8 cellular contexts compared by ENCODE assay signal in the genomic region with DNA sequence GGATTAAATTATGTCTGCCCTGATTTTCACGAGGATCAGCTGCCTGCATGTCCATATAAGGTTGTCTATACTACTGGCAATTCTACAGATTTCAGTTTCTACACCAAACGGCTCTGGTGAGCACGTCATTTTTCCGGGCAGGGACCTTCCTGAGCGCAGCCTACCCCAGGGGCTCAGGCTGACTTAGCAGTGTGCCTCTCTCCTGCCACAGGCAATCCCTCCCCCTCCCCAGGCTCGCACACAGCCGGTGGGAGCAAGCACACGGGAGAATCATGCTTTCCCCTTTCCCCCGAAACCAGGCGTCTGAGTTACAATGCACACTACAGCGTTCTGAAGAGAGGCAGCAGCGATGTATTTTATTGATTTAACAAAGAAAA. TPM values are rescaled to one million over a fixed set of nuclear protein-coding genes. Genes with fewer than 3 reads are reported as not detected.
A peak's percentile ranks its signal among the peaks of the same experiment; 100 is the strongest.
DNase-seq lines count a peak whose midpoint lies in the region; ATAC-seq and TF ChIP-seq lines count a peak whose summit lies in the region.

No MANE protein-coding gene starts in this region.

- H3K36me3 ChIP-seq in muscle layer of duodenum (ENCODE audit: control insufficient read depth in 1 of 2, insufficient read depth in 2 of 2, low read length in 2 of 2) (peaks cover 43 to 69% of the 10 kb centered on the region in 2 donors), thoracic aorta (peaks cover 35% of the 10 kb centered on the region)

- peak overlapping the region; percentile 79; the same call in 1 of the 2 replicates for H3K14ac ChIP-seq in H9 (ENCODE audit: insufficient read depth, low read length)

- H3K36me3 Mint-ChIP-seq in H9 (ENCODE audit: insufficient read depth in 1 of 3, low read depth in 3 of 3): peaks cover 38 to 54% (median 51%) of the 10 kb centered on the region in 3 experiments
- peaks cover 63% of the 10 kb centered on the region for H3K36me3 Mint-ChIP-seq in activated CD8-positive, alpha-beta memory T cell treated with anti-CD3 and anti-CD28 coated beads, Interleukin-2, amount 10 ng/mL, durations not matched to agents 7 days and 5 days

- TF ChIP-seq CTCF in H9 (conservative IDR thresholded peaks at IDR 0.05) (no peak), epithelial cell of proximal tubule (conservative IDR thresholded peaks at IDR 0.05; ENCODE audit: low read depth, low read length) (no peak), thoracic aorta (IDR thresholded peaks at IDR 0.05) (no peak)

- H3K9me3 ChIP-seq in H9 (ENCODE audit: control insufficient read depth, low read depth, low read length): no peaks in the 10 kb centered on the region
- H3K9me3 ChIP-seq in muscle layer of duodenum (ENCODE audit: control insufficient read depth in 1 of 2, low read length in 2 of 2): no peaks in the 10 kb centered on the region
- H3K9me3 ChIP-seq in thoracic aorta: no peaks in the 10 kb centered on the region

- no peak overlapping the region for H3T11ph ChIP-seq in H9 (ENCODE audit: low read length)

- H3K4me1 Mint-ChIP-seq in H9: peaks cover 44 to 45% of the 10 kb centered on the region in 2 experiments
- peaks cover 44% of the 10 kb centered on the region for H3K4me1 Mint-ChIP-seq in activated CD8-positive, alpha-beta memory T cell treated with anti-CD3 and anti-CD28 coated beads, Interleukin-2, amount 10 ng/mL, durations not matched to agents 7 days and 5 days

- H4K20me1 ChIP-seq in H9 (ENCODE audit: control insufficient read depth, insufficient read depth, insufficient read length): peaks cover 3% of the 10 kb centered on the region

- no peak overlapping the region for H4K8ac ChIP-seq in H9 (replicated peaks; ENCODE audit: insufficient read length, low read depth, low read length)

- WGBS in H9 (ENCODE audit: extremely low coverage, insufficient read length, low lambda C conversion rate): no CpG with 5 or more reads among the region's 12 CpGs

- no peak overlapping the region for H2BK5ac ChIP-seq in H9 (ENCODE audit: insufficient read length, low read length)

- H3K79me1 ChIP-seq in H9 (ENCODE audit: insufficient read depth, low read depth, low read length, poor library complexity, severe bottlenecking): peaks cover 7% of the 10 kb centered on the region

- H3K23me2 ChIP-seq in H9 (ENCODE audit: insufficient read length, low read depth, low read length, poor library complexity, severe bottlenecking): peaks cover 22% of the 10 kb centered on the region

- H3K27me3 ChIP-seq in H9 (ENCODE audit: insufficient read depth, low read length): no peaks in the 10 kb centered on the region
- no peaks in the 10 kb centered on the region for H3K27me3 ChIP-seq in muscle layer of duodenum (ENCODE audit: low read depth, low read length)
- no peaks in the 10 kb centered on the region for H3K27me3 ChIP-seq in thoracic aorta (replicated peaks; ENCODE audit: insufficient read depth)

- peaks cover 29% of the 10 kb centered on the region; the same call in 1 of the 2 replicates for H3K79me2 ChIP-seq in H9 (ENCODE audit: insufficient read depth, low read length)

- peaks cover 0 to 5% of the 10 kb centered on the region in 2 experiments; a peak in 3 of 5 replicates for H3K9me3 Mint-ChIP-seq in H9
- no peaks in the 10 kb centered on the region for H3K9me3 Mint-ChIP-seq in activated CD8-positive, alpha-beta memory T cell treated with anti-CD3 and anti-CD28 coated beads, Interleukin-2, amount 10 ng/mL, durations not matched to agents 7 days and 5 days (ENCODE audit: low read depth)

- H3K4me3 ChIP-seq in GM08714 (ENCODE audit: low read length) (peak overlapping the region; percentile 92), epithelial cell of proximal tubule (ENCODE audit: low read depth, low read length) (peak overlapping the region; percentile 84), muscle layer of duodenum (ENCODE audit: low read depth in 1 of 2, low read length in 2 of 2) (peak overlapping the region; percentile 85 to 99), thoracic aorta (peak overlapping the region; percentile 83)

- DNase-seq in H9 (peak; percentile 53), NCI-H2227 (lab: John Stamatoyannopoulos, UW; ENCODE audit: unreplicated experiment) (peak; percentile 50), epithelial cell of proximal tubule (ENCODE audit: low read depth) (no peak), thoracic aorta (ENCODE audit: low spot score) (no peak), ACHN (no peak)
- peak; percentile 86 for DNase-seq in activated CD8-positive, alpha-beta memory T cell treated with anti-CD3 and anti-CD28 coated beads, Interleukin-2, amount 10 ng/mL, durations not matched to agents 7 days and 5 days

- peak overlapping the region; percentile 74 for H3K18ac ChIP-seq in H9 (ENCODE audit: insufficient read length, low read depth, low read length)

- no peak overlapping the region for H3K56ac ChIP-seq in H9 (ENCODE audit: insufficient read length, low read depth, low read length)

- H2BK120ac ChIP-seq in H9 (ENCODE audit: low read depth, low read length, poor library complexity, severe bottlenecking): peak overlapping the region; percentile 91

- no peak overlapping the region for H4K5ac ChIP-seq in H9 (ENCODE audit: insufficient read length, low read depth, low read length)

- H3K27ac Mint-ChIP-seq in H9: peak overlapping the region; percentile 96 to 99 (median 98)
- peak overlapping the region; percentile 99 for H3K27ac Mint-ChIP-seq in activated CD8-positive, alpha-beta memory T cell treated with anti-CD3 and anti-CD28 coated beads, Interleukin-2, amount 10 ng/mL, durations not matched to agents 7 days and 5 days

- H3K4me1 ChIP-seq in H9 (ENCODE audit: insufficient read depth, low read length) (peaks cover 8% of the 10 kb centered on the region; the same call in 1 of the 2 replicates), muscle layer of duodenum (ENCODE audit: control insufficient read depth in 1 of 2, insufficient read depth in 2 of 2, low read length in 2 of 2) (peaks cover 18 to 29% of the 10 kb centered on the region in 2 donors), thoracic aorta (ENCODE audit: control insufficient read depth in 1 of 2, low read depth in 2 of 2) (peaks cover 11 to 27% of the 10 kb centered on the region in 2 donors)

- peak overlapping the region; percentile 86 for H3K9ac ChIP-seq in H9 (ENCODE audit: extremely low read depth, insufficient read length, low read length)

- peak overlapping the region; percentile 96 for H3K4me2 ChIP-seq in H9 (ENCODE audit: insufficient read depth, insufficient read length, low read length)

- no peak overlapping the region for H2AK5ac ChIP-seq in H9 (ENCODE audit: insufficient read length, low read length)

- ATAC-seq in activated CD8-positive, alpha-beta memory T cell treated with anti-CD3 and anti-CD28 coated beads, Interleukin-2, amount 10 ng/mL, durations not matched to agents 7 days and 5 days: peak; percentile 10
- peak; percentile 0 for ATAC-seq in thoracic aorta (ENCODE audit: insufficient number of reproducible peaks, low FRiP score, low read depth)

- H4K91ac ChIP-seq in H9 (ENCODE audit: insufficient read length, low read depth, low read length): no peak overlapping the region

- H3K23ac ChIP-seq in H9 (ENCODE audit: insufficient read length, low read depth, low read length): no peak overlapping the region

- no peaks in the 10 kb centered on the region; the same call in none of the 2 replicates for H3K27me3 Mint-ChIP-seq in H9 (ENCODE audit: low read depth)
- no peaks in the 10 kb centered on the region for H3K27me3 Mint-ChIP-seq in activated CD8-positive, alpha-beta memory T cell treated with anti-CD3 and anti-CD28 coated beads, Interleukin-2, amount 10 ng/mL, durations not matched to agents 7 days and 5 days

- H2AFZ ChIP-seq in H9 (ENCODE audit: low read length): no peak overlapping the region

- no peak overlapping the region for H2BK12ac ChIP-seq in H9 (ENCODE audit: insufficient read length, low read depth, low read length)

- H2BK15ac ChIP-seq in H9 (ENCODE audit: low read depth, low read length): no peak overlapping the region

- in situ Hi-C loops in ACHN (cut with HindIII; ENCODE audit: low pct_ligation_motif_present, low pct_unique_long_range_greater_than_20kb, low sequenced_read_pairs): no loop called here

- CTCF ChIA-PET in activated CD8-positive, alpha-beta memory T cell treated with anti-CD3 and anti-CD28 coated beads, Interleukin-2, amount 10 ng/mL, durations not matched to agents 7 days and 5 days (lab: Charles Lee): interaction anchor here (0.9 to 5.1 kb wide), 8 partner anchors 18 to 586 kb away, joined by 3 to 57 read pairs (median 6); no protein-coding TSS in a partner anchor

- H2BK20ac ChIP-seq in H9 (ENCODE audit: low read depth, low read length, poor library complexity, severe bottlenecking): no peak overlapping the region

- H3K27ac ChIP-seq in H9 (ENCODE audit: insufficient read length, low read depth, low read length): no peak overlapping the region
- H3K27ac ChIP-seq in muscle layer of duodenum (ENCODE audit: low read length): peak overlapping the region; percentile 100
- H3K27ac ChIP-seq in thoracic aorta: peak overlapping the region; percentile 96 to 99

- H3K4ac ChIP-seq in H9 (ENCODE audit: low read depth, low read length): no peak overlapping the region

- H3K4me3 Mint-ChIP-seq in H9: peak overlapping the region; percentile 88 to 95
- peak overlapping the region; percentile 93 for H3K4me3 Mint-ChIP-seq in activated CD8-positive, alpha-beta memory T cell treated with anti-CD3 and anti-CD28 coated beads, Interleukin-2, amount 10 ng/mL, durations not matched to agents 7 days and 5 days

RNA-seq across cellular contexts. Expression of a gene that starts 1.7 kb away (rescaled TPM):
- total RNA-seq in H9 (2021) (19.3 and 20.9 TPM in 2 replicates), epithelial cell of proximal tubule (52.6 and 88.1 TPM in 2 replicates), thoracic aorta (100 to 1,000 TPM; 170 to 201 TPM)
- total RNA-seq in activated CD8-positive, alpha-beta memory T cell treated with anti-CD3 and anti-CD28 coated beads, Interleukin-2, amount 10 ng/mL, durations not matched to agents 7 days and 5 days: 100 to 1,000 TPM; 149 to 208 TPM

Comparison
In these comparisons a context has a peak if more than half of its experiments do, and no peak if none do; other contexts are left out.
1. DNase-seq: peak in H9 (single experiment), NCI-H2227 (single experiment) and activated CD8-positive, alpha-beta memory T cell treated with anti-CD3 and anti-CD28 coated beads, Interleukin-2, amount 10 ng/mL, durations not matched to agents 7 days and 5 days (single experiment); none in epithelial cell of proximal tubule (single experiment), thoracic aorta (single experiment) and ACHN (single experiment).
2. Peak in every context shown above with its lines, with median percentiles within 50 percentile points of each other: H3K4me3 ChIP-seq.